ENCODE assay signal across 19 cellular contexts in the genomic region with DNA sequence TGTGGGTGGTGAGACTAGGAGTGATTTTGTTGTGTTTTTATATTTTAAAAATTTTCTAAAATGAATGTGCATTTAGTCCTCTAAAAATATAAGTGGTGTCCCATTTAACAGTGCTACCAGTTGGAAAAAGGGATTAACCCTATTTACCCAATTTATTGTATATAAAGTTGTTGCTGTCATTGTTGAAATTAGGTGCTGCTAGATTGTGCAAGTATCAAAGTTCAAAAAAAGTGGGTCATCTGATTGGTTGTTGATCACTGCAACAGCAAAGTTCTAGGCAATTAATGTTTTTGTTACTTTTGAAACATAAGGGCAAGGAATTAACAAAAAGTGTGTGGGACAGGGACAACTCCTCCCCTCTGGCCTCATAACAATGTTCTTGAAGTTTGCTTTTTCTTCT. TPM values are rescaled to one million over a fixed set of nuclear protein-coding genes. Genes with fewer than 3 reads are reported as not detected.
DNase-seq lines count a peak whose midpoint lies in the region; ATAC-seq, FAIRE-seq and TF ChIP-seq lines count a peak whose summit lies in the region.
"Had no signal": no experiment of that assay in that cellular context is flagged by ENCODE, and none has a peak within 500 bp of the region (broad histone marks: within the 10 kb centered on the region; RNA-seq: fewer than 3 reads in every experiment).

No MANE protein-coding gene starts in this region.

- peaks cover 6% of the 10 kb centered on the region for H3K4me1 ChIP-seq in astrocyte (ENCODE audit: insufficient read depth, low read length)
- H3K4me1 ChIP-seq in liver (ENCODE audit: control insufficient read depth in 4 of 4, insufficient read depth in 4 of 4, low read length in 3 of 4): peaks cover 0 to 26% (median 18%) of the 10 kb centered on the region in 4 donors
- H3K4me1 ChIP-seq: HAP-1 had no signal

- H3K27ac Mint-ChIP-seq in HFFc6 (no peak overlapping the region), astrocyte (ENCODE audit: unreplicated experiment) (no peak overlapping the region)
- H3K27ac Mint-ChIP-seq in stimulated activated effector memory CD8-positive, alpha-beta T cell treated with anti-CD3 and anti-CD28 coated beads, Interleukin-12 subunit alpha, Interleukin-12 subunit beta, amount 100 ng/mL, for 72 hours: peak overlapping the region; percentile 72
- H3K27ac Mint-ChIP-seq: B cell; CD8-positive, alpha-beta T cell; IgD-negative memory B cell had no signal

- TF ChIP-seq RAD21 in liver (IDR thresholded peaks at IDR 0.05): peak in 1 of 2 donors; percentile 16

- FAIRE-seq in astrocyte (lab: Jason Lieb, UNC): no peak
- FAIRE-seq: G401.6, GM12891, GM18507, HTR-8/SVneo had no signal

- no peak for TF ChIP-seq CTCF in HFFc6 (IDR thresholded peaks at IDR 0.05)
- TF ChIP-seq CTCF in astrocyte (IDR thresholded peaks at IDR 0.05; ENCODE audit: insufficient read depth, low read depth, low read length): no peak
- TF ChIP-seq CTCF in liver (IDR thresholded peaks at IDR 0.05; ENCODE audit: low read depth, low read length, missing input control): no peak

- no peaks in the 10 kb centered on the region for H3K9me3 ChIP-seq in astrocyte (ENCODE audit: insufficient read depth, low read depth, low read length)
- H3K9me3 ChIP-seq in liver (ENCODE audit: control insufficient read depth in 4 of 4, low read length in 3 of 4): no peaks in the 10 kb centered on the region
- H3K9me3 ChIP-seq: BLaER1 treated with 17β-estradiol and CSF1 and Interleukin-3, amounts not matched to agents 10 nM and 100 nM; HAP-1 had no signal

- H3K27me3 ChIP-seq in astrocyte (ENCODE audit: insufficient read depth, low read length) (no peaks in the 10 kb centered on the region), liver (ENCODE audit: control insufficient read depth in 4 of 4, insufficient read depth in 4 of 4, low read length in 3 of 4) (no peaks in the 10 kb centered on the region)

- H3K4me3 ChIP-seq in astrocyte (ENCODE audit: insufficient read depth, low read depth, low read length) (no peak overlapping the region), liver (ENCODE audit: low read depth in 1 of 3, low read length in 3 of 3) (peak overlapping the region in 1 of 3 donors; percentile 50)
- H3K4me3 ChIP-seq: GM23248, HAP-1 had no signal

- no peak overlapping the region for H3K27ac ChIP-seq in astrocyte (ENCODE audit: low read depth, low read length)
- peak overlapping the region; percentile 42 to 82 for H3K27ac ChIP-seq in liver (ENCODE audit: low read depth in 1 of 2, low read length in 2 of 2)
- H3K27ac ChIP-seq: BLaER1 treated with 17β-estradiol and CSF1 and Interleukin-3, amounts not matched to agents 10 nM and 100 nM; GM23248 had no signal

- H3K4me3 Mint-ChIP-seq in HFFc6 (peak overlapping the region; percentile 95; the same call in 1 of the 2 replicates), astrocyte (ENCODE audit: unreplicated experiment) (peak overlapping the region; percentile 96)
- H3K4me3 Mint-ChIP-seq in stimulated activated effector memory CD8-positive, alpha-beta T cell treated with anti-CD3 and anti-CD28 coated beads, Interleukin-12 subunit alpha, Interleukin-12 subunit beta, amount 100 ng/mL, for 72 hours: no peak overlapping the region
- H3K4me3 Mint-ChIP-seq: CD8-positive, alpha-beta T cell had no signal

- H3K9me3 Mint-ChIP-seq in HFFc6 (no peaks in the 10 kb centered on the region), astrocyte (ENCODE audit: unreplicated experiment) (no peaks in the 10 kb centered on the region)
- H3K9me3 Mint-ChIP-seq in stimulated activated effector memory CD8-positive, alpha-beta T cell treated with anti-CD3 and anti-CD28 coated beads, Interleukin-12 subunit alpha, Interleukin-12 subunit beta, amount 100 ng/mL, for 72 hours: no peaks in the 10 kb centered on the region
- H3K9me3 Mint-ChIP-seq: CD8-positive, alpha-beta T cell; IgD-negative memory B cell had no signal

- no peak overlapping the region for H2AFZ ChIP-seq in astrocyte (ENCODE audit: low read depth, low read length)

- H3K36me3 Mint-ChIP-seq in HFFc6 (ENCODE audit: low read depth): peaks cover 10% of the 10 kb centered on the region
- H3K36me3 Mint-ChIP-seq in astrocyte (ENCODE audit: low read depth, unreplicated experiment): no peaks in the 10 kb centered on the region
- no peaks in the 10 kb centered on the region for H3K36me3 Mint-ChIP-seq in stimulated activated effector memory CD8-positive, alpha-beta T cell treated with anti-CD3 and anti-CD28 coated beads, Interleukin-12 subunit alpha, Interleukin-12 subunit beta, amount 100 ng/mL, for 72 hours
- H3K36me3 Mint-ChIP-seq: IgD-negative memory B cell had no signal

- H3K4me2 ChIP-seq in astrocyte (ENCODE audit: low read length): no peak overlapping the region

- H3K4me1 Mint-ChIP-seq in HFFc6 (ENCODE audit: low read depth) (peaks cover 49% of the 10 kb centered on the region), astrocyte (ENCODE audit: low read depth, unreplicated experiment) (peaks cover 12% of the 10 kb centered on the region)
- peaks cover 18% of the 10 kb centered on the region for H3K4me1 Mint-ChIP-seq in stimulated activated effector memory CD8-positive, alpha-beta T cell treated with anti-CD3 and anti-CD28 coated beads, Interleukin-12 subunit alpha, Interleukin-12 subunit beta, amount 100 ng/mL, for 72 hours

- DNase-seq in HFFc6 (no peak), astrocyte (ENCODE audit: low read depth) (no peak), SHP77 treated with DMSO at 0.1 percent for 48 hours (lab: John Stamatoyannopoulos, UW) (no peak)
- no peak for DNase-seq in stimulated activated effector memory CD8-positive, alpha-beta T cell treated with anti-CD3 and anti-CD28 coated beads, Interleukin-12 subunit alpha, Interleukin-12 subunit beta, amount 100 ng/mL, for 72 hours (ENCODE audit: low spot score in 2 of 2)
- DNase-seq: Calu3; CD8-positive, alpha-beta T cell; DMS53; GM23248 had no signal

- H4K20me1 ChIP-seq in astrocyte (ENCODE audit: insufficient read depth, low read length): peaks cover 11% of the 10 kb centered on the region

- H3K27me3 Mint-ChIP-seq in HFFc6 (ENCODE audit: insufficient read depth) (no peaks in the 10 kb centered on the region; the same call in 1 of the 2 replicates), astrocyte (ENCODE audit: low read depth, unreplicated experiment) (no peaks in the 10 kb centered on the region)
- H3K27me3 Mint-ChIP-seq: B cell, IgD-negative memory B cell had no signal

- H3K79me2 ChIP-seq in astrocyte (ENCODE audit: insufficient read depth, low read length): no peaks in the 10 kb centered on the region

- no peak overlapping the region for H3K9ac ChIP-seq in astrocyte (ENCODE audit: low read length)
- no peak overlapping the region for H3K9ac ChIP-seq in liver (ENCODE audit: low read depth in 1 of 2, low read length in 2 of 2)
- H3K9ac ChIP-seq: BLaER1 treated with 17β-estradiol and CSF1 and Interleukin-3, amounts not matched to agents 10 nM and 100 nM had no signal

- H3K36me3 ChIP-seq in astrocyte (ENCODE audit: insufficient read depth, low read length) (no peaks in the 10 kb centered on the region), liver (ENCODE audit: control insufficient read depth in 4 of 4, insufficient read depth in 3 of 4, low read depth in 1 of 4, low read length in 3 of 4) (no peaks in the 10 kb centered on the region)
- H3K36me3 ChIP-seq: BLaER1 treated with 17β-estradiol and CSF1 and Interleukin-3, amounts not matched to agents 10 nM and 100 nM had no signal

- no peak for ATAC-seq in stimulated activated effector memory CD8-positive, alpha-beta T cell treated with anti-CD3 and anti-CD28 coated beads, Interleukin-12 subunit alpha, Interleukin-12 subunit beta, amount 100 ng/mL, for 72 hours
- no peak for ATAC-seq in activated CD4-positive, CD25-positive, alpha-beta regulatory T cell treated with anti-CD3 and anti-CD28 coated beads, Interleukin-2, amount 50 U/mL, for 24 hours
- no peak for ATAC-seq in HG03571 (IDR thresholded peaks at IDR 0.05; ENCODE audit: unreplicated experiment)
- ATAC-seq: CD8-positive, alpha-beta T cell had no signal

TF ChIP-seq in liver, 16 proteins besides CTCF, POLR2A, EP300 and RAD21:
- TF ChIP-seq FOXA2 (IDR thresholded peaks at IDR 0.05) (peak; percentile 49), GABPA (IDR thresholded peaks at IDR 0.05 in 1 of 2, conservative IDR thresholded peaks at IDR 0.05 in 1 of 2) (no peak), HNF4A (conservative IDR thresholded peaks at IDR 0.05) (peak; percentile 86 to 92), HNF4G (IDR thresholded peaks at IDR 0.05) (peak; percentile 63), YY1 (IDR thresholded peaks at IDR 0.05) (peak; percentile 57), ATF3 (IDR thresholded peaks at IDR 0.05) (no peak), SP1 (IDR thresholded peaks at IDR 0.05) (peak; percentile 40), EGR1 (IDR thresholded peaks at IDR 0.05; ENCODE audit: low read depth in 2 of 2) (no peak), RXRA (IDR thresholded peaks at IDR 0.05) (peak in 1 of 2 donors; percentile 36), ZBTB33 (IDR thresholded peaks at IDR 0.05) (no peak)
TF ChIP-seq in liver: peak in this region for 6.

RNA-seq across cellular contexts. Expression of gene ADNP2, which starts 40.6 kb away (rescaled TPM):
- 10 to 100 TPM; 11.5 to 15.6 (median 14.3) TPM for total RNA-seq in HFFc6 (2021; fragmentation: NEBNext Ultra II Directional; extraction: Animal tissue kit (Norgen Biotek cat#: 25700))
- 17.9 and 20.5 TPM in 2 replicates for total RNA-seq in astrocyte
- 1 to 10 TPM; 9.2 to 9.9 TPM for total RNA-seq in liver
- 1 to 10 TPM; 2.7 to 3.5 TPM for polyA plus RNA-seq in liver
